In the genomic region with DNA sequence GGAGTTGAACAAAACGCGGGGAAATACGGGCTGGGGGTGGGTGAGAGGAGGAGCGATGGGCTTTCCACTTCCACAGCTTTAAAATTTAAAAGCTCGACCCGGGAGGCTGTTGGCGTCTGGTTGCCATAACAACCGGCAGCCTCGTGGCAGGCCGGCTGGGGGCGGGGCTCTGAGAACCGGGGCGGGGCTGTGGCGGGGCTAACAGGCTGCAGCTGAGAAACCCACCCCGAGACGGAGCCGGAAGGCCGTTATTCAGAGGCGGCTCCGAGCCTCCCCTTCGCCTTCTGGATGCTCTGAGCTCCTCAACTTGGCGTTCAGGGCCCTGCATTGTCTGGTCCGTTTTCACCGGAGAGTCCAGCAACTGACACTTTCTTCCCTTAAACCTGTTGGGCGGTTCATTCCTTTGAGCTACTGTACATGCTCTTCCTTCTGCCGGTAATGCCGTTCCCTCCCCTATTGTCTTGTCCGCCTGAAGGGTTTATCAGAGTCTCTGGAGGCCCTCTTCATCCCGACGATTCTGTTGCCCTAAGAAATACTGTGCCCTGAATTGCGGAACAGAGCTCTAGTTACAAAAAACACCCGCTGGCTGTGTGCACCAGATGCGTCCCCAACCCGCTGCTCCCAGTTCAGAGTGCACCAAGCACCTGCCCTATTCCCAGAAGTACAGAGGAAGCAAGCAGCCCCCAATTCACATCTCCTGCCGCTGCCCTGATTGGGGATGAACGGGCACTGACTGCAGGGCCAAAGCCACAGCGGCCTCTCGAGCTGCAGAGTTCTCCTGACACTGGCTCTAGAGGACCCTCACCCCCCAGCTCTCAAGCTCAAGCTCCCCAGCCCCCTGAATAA, we compare ENCODE assay signal across 8 cellular contexts. TPM values are rescaled to one million over a fixed set of nuclear protein-coding genes. Genes with fewer than 3 reads are reported as not detected.
DNase-seq lines count a peak whose midpoint lies in the region; ATAC-seq lines count a peak whose summit lies in the region.

No MANE protein-coding gene starts in this region.

- ATAC-seq in GM19452 (IDR thresholded peaks at IDR 0.05; ENCODE audit: unreplicated experiment) (peak; percentile 60), HG03571 (IDR thresholded peaks at IDR 0.05; ENCODE audit: unreplicated experiment) (peak; percentile 55)

- DNase-seq in COLO668 (lab: John Stamatoyannopoulos, UW; ENCODE audit: unreplicated experiment) = peak; percentile 84
- peak; percentile 63 for DNase-seq in NOMO-1 treated with dmso at 0.1 percent for 144 hours (lab: John Stamatoyannopoulos, UW; ENCODE audit: unreplicated experiment)
- DNase-seq in activated T-cell treated with anti-CD3 and anti-CD28 coated beads for 1 hour (ENCODE audit: low read depth) = peak; percentile 93
- no peak for DNase-seq in epithelial cell of prostate (ENCODE audit: low read depth, low spot score)
- DNase-seq in mucosa of gallbladder (ENCODE audit: low spot score) = peak; percentile 90
- DNase-seq in stimulated activated CD8-positive, alpha-beta memory T cell treated with anti-CD3 and anti-CD28 coated beads, Interleukin-4, amount 100 ng/mL, for 1 hour (ENCODE audit: low read depth in 2 of 2, low spot score in 1 of 2) = peak; percentile 90 to 93

- H3K27ac ChIP-seq in epithelial cell of prostate = peak overlapping the region; percentile 60

RNA-seq across cellular contexts. Expression of a gene that starts 0.6 kb away (rescaled TPM):
- 2.5 TPM for total RNA-seq in mucosa of gallbladder

RNA-seq across cellular contexts. Expression of a gene that starts 0.9 kb away (rescaled TPM):
- total RNA-seq in mucosa of gallbladder = 27.1 TPM

RNA-seq across cellular contexts. Expression of a gene that starts 32.0 kb away (rescaled TPM):
- total RNA-seq in mucosa of gallbladder = 23.4 TPM

RNA-seq across cellular contexts. Expression of a gene that starts 41.6 kb away (rescaled TPM):
- 67.0 TPM for total RNA-seq in mucosa of gallbladder

RNA-seq across cellular contexts. Expression of a gene that starts 53.2 kb away (rescaled TPM):
- not detected for total RNA-seq in mucosa of gallbladder
